1 cellular context compared by ENCODE assay signal in the genomic region with DNA sequence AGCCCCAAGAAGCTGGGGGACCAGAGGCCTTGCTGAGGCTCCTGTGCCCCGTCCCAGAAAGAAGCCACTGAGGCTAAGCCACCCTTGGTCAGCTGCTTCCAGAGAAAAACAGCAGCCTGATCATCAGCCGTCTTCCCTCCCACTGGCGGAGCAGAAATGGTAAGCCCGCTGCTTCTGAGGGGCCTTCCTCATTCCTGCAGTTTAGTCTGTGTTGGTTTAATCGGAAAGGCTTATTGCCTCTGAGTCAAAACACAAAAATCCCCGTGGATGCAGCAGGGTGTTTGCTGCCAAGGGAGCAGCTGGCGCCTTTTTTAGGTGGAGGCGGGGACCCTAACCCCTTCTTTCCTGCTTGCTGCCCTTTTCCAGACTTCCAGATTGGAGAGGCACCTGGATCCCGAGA.
TF ChIP-seq lines count a peak whose summit lies in the region.

No MANE protein-coding gene starts in this region.

TF ChIP-seq in WTC11, 78 proteins besides CTCF, POLR2A, EP300 and RAD21 (continued from another document):
- TF ChIP-seq, protein P1, sequence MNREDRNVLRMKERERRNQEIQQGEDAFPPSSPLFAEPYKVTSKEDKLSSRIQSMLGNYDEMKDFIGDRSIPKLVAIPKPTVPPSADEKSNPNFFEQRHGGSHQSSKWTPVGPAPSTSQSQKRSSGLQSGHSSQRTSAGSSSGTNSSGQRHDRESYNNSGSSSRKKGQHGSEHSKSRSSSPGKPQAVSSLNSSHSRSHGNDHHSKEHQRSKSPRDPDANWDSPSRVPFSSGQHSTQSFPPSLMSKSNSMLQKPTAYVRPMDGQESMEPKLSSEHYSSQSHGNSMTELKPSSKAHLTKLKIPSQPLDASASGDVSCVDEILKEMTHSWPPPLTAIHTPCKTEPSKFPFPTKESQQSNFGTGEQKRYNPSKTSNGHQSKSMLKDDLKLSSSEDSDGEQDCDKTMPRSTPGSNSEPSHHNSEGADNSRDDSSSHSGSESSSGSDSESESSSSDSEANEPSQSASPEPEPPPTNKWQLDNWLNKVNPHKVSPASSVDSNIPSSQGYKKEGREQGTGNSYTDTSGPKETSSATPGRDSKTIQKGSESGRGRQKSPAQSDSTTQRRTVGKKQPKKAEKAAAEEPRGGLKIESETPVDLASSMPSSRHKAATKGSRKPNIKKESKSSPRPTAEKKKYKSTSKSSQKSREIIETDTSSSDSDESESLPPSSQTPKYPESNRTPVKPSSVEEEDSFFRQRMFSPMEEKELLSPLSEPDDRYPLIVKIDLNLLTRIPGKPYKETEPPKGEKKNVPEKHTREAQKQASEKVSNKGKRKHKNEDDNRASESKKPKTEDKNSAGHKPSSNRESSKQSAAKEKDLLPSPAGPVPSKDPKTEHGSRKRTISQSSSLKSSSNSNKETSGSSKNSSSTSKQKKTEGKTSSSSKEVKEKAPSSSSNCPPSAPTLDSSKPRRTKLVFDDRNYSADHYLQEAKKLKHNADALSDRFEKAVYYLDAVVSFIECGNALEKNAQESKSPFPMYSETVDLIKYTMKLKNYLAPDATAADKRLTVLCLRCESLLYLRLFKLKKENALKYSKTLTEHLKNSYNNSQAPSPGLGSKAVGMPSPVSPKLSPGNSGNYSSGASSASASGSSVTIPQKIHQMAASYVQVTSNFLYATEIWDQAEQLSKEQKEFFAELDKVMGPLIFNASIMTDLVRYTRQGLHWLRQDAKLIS (CRISPR knock-in tag; IDR thresholded peaks at IDR 0.05; ENCODE audit: borderline replicate concordance): no peak
